Comparison of ENCODE assay signal across 1 cellular context in genomic region chr12:132828706-132829534, GRCh38.
TF ChIP-seq lines count a peak whose summit lies in the region.

Gene GOLGA3 (minus strand): TSS chr12:132828869. CDS start chr12:132822128, 6,741 bp downstream.

TF ChIP-seq in HepG2, 621 proteins besides CTCF, POLR2A, EP300 and RAD21 (continued from another document and continues in another):
- TF ChIP-seq MNT (IDR thresholded peaks at IDR 0.05) = 0 out of 2 replicates have a peak, but pooled peaks have one; percentile 19
- no peak for TF ChIP-seq TIGD3 (CRISPR knock-in tag; IDR thresholded peaks at IDR 0.05; ENCODE audit: borderline replicate concordance)
- TF ChIP-seq CC2D1A (CRISPR knock-in tag; IDR thresholded peaks at IDR 0.05) = no peak
- peak; percentile 62 for TF ChIP-seq THRA (CRISPR knock-in tag; IDR thresholded peaks at IDR 0.05; ENCODE audit: borderline replicate concordance)
- no peak for TF ChIP-seq ZNF503 (CRISPR knock-in tag; IDR thresholded peaks at IDR 0.05)
- no peak for TF ChIP-seq SNAI1 (CRISPR knock-in tag; IDR thresholded peaks at IDR 0.05; ENCODE audit: borderline replicate concordance)
- TF ChIP-seq ZNF577 (CRISPR knock-in tag; IDR thresholded peaks at IDR 0.05; ENCODE audit: borderline replicate concordance, low read depth) = no peak
- 0 out of 2 replicates have a peak, but pooled peaks have one; percentile 63 for TF ChIP-seq E2F2 (CRISPR knock-in tag; IDR thresholded peaks at IDR 0.05; ENCODE audit: borderline replicate concordance)
- peak; percentile 50; the same call in 1 of the 2 replicates for TF ChIP-seq E2F1 (CRISPR knock-in tag; IDR thresholded peaks at IDR 0.05)
- peak; percentile 63 for TF ChIP-seq AGO2 (optimal IDR thresholded peaks at IDR 0.05; ENCODE audit: low read depth, low read length)
- 0 out of 2 replicates have a peak, but pooled peaks have one; percentile 54 for TF ChIP-seq ZFP36L2 (CRISPR knock-in tag; IDR thresholded peaks at IDR 0.05)
- TF ChIP-seq ARNTL (CRISPR knock-in tag; IDR thresholded peaks at IDR 0.05) = no peak
- TF ChIP-seq ZNF225 (CRISPR knock-in tag; IDR thresholded peaks at IDR 0.05) = no peak; the same call in none of the 2 replicates
- peak; percentile 76 for TF ChIP-seq ZNF687 (CRISPR knock-in tag; IDR thresholded peaks at IDR 0.05)
- TF ChIP-seq NRL (CRISPR knock-in tag; IDR thresholded peaks at IDR 0.05; ENCODE audit: borderline replicate concordance) = no peak; the same call in 1 of the 2 replicates
- TF ChIP-seq PAXIP1 (CRISPR knock-in tag; conservative IDR thresholded peaks at IDR 0.05) = peak; percentile 47
- no peak for TF ChIP-seq NFATC3 (CRISPR knock-in tag; IDR thresholded peaks at IDR 0.05)
- no peak for TF ChIP-seq SOX13 (IDR thresholded peaks at IDR 0.05)
- no peak; a peak in 1 of 4 replicates for TF ChIP-seq SOX13 (CRISPR knock-in tag; conservative IDR thresholded peaks at IDR 0.05 in 1 of 2, IDR thresholded peaks at IDR 0.05 in 1 of 2)
- TF ChIP-seq BATF2 (CRISPR knock-in tag; IDR thresholded peaks at IDR 0.05) = no peak
- TF ChIP-seq ZNF7 (CRISPR knock-in tag; IDR thresholded peaks at IDR 0.05) = no peak
- 0 out of 4 replicates have a peak, but pooled peaks of 1 of the 2 experiments have one; percentile 11 for TF ChIP-seq ATF4 (CRISPR knock-in tag; IDR thresholded peaks at IDR 0.05)
- peak; percentile 76; the same call in 1 of the 2 replicates for TF ChIP-seq GLI4 (CRISPR knock-in tag; IDR thresholded peaks at IDR 0.05; ENCODE audit: borderline replicate concordance)
- TF ChIP-seq NFIC (IDR thresholded peaks at IDR 0.05; ENCODE audit: low read length) = peak; percentile 39; the same call in 1 of the 2 replicates
- TF ChIP-seq CAMTA2 (CRISPR knock-in tag; IDR thresholded peaks at IDR 0.05; ENCODE audit: borderline replicate concordance) = no peak; the same call in 1 of the 2 replicates
- TF ChIP-seq ZNF839 (CRISPR knock-in tag; IDR thresholded peaks at IDR 0.05; ENCODE audit: borderline replicate concordance) = no peak
- no peak for TF ChIP-seq ZBTB42 (CRISPR knock-in tag; IDR thresholded peaks at IDR 0.05)
- TF ChIP-seq NFE2L2 (IDR thresholded peaks at IDR 0.05; ENCODE audit: low read length) = no peak
- TF ChIP-seq ZNF841 (CRISPR knock-in tag; IDR thresholded peaks at IDR 0.05; ENCODE audit: borderline replicate concordance) = no peak
- TF ChIP-seq RORA (CRISPR knock-in tag; IDR thresholded peaks at IDR 0.05) = no peak
- TF ChIP-seq MXD1 (CRISPR knock-in tag; IDR thresholded peaks at IDR 0.05) = peak; percentile 65
- TF ChIP-seq ZNF580 (CRISPR knock-in tag; IDR thresholded peaks at IDR 0.05; ENCODE audit: borderline replicate concordance, low read depth) = no peak; the same call in 1 of the 2 replicates
- TF ChIP-seq MAFF (IDR thresholded peaks at IDR 0.05; ENCODE audit: low read depth, low read length) = no peak
- peak; percentile 10; the same call in 1 of the 2 replicates for TF ChIP-seq ZMYM4 (CRISPR knock-in tag; IDR thresholded peaks at IDR 0.05)
- TF ChIP-seq EED (CRISPR knock-in tag; IDR thresholded peaks at IDR 0.05) = no peak
- peak; percentile 98 for TF ChIP-seq KDM5A (IDR thresholded peaks at IDR 0.05; ENCODE audit: borderline replicate concordance, low read length)
- no peak; the same call in 1 of the 2 replicates for TF ChIP-seq AHR (CRISPR knock-in tag; IDR thresholded peaks at IDR 0.05)
- TF ChIP-seq ZNF282 (IDR thresholded peaks at IDR 0.05; ENCODE audit: partially characterized antibody) = no peak
